ENCODE assay signal across 24 cellular contexts in the genomic region with DNA sequence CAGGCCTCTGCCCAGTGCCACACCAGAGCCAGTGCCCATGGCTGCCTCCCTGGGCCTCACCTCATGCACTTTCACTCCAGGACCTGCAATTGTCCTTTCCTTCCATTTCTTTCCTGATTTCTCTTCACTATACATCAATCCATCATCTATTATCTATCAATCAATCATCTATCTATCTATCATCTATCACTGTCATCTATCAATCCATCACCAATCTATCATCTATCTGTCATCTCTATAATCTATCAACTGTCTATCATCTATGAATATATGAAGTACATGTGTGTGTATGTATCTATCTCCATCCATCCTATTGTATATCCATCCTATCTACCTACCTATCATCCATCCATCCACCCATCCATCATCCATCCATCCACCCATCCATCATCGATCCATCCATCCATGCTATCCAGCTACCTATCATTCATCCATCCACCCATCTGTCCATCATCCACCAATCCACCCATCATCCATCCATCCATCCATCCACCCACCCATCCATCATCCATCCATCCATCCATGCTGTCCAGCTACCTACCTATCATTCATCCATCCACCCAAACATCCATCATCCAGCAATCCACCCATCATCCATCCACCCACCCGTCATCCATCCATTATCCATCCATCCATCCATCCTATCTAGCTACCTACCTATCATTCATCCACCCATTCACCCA. TPM values are rescaled to one million over a fixed set of nuclear protein-coding genes. Genes with fewer than 3 reads are reported as not detected.
"Had no signal": no experiment of that assay in that cellular context is flagged by ENCODE, and none has a peak within 500 bp of the region (broad histone marks: within the 10 kb centered on the region; RNA-seq: fewer than 3 reads in every experiment).

No MANE protein-coding gene starts in this region.

- H3K27me3 ChIP-seq: adrenal gland had no signal

- H3K4me1 ChIP-seq: adrenal gland, breast epithelium had no signal

- H3K4me1 Mint-ChIP-seq: activated B cell treated with CpG ODN at 0.5 μM for 24 hours; activated CD4-positive, alpha-beta T cell treated with anti-CD3 and anti-CD28 coated beads, Interleukin-2, amount 10 ng/mL, durations not matched to agents 7 days and 5 days; activated naive CD4-positive, alpha-beta T cell treated with anti-CD3 and anti-CD28 coated beads, Interleukin-2, amount 10 ng/mL, durations not matched to agents 7 days and 5 days; activated naive CD8-positive, alpha-beta T cell treated with anti-CD3 and anti-CD28 coated beads, Interleukin-2, amount 10 ng/mL, durations not matched to agents 7 days and 5 days; activated T-helper 17 cell treated with anti-CD3 and anti-CD28 coated beads, Interleukin-2, amount 50 U/mL, for 72 hours; T-helper 17 cell had no signal

- H3K27ac Mint-ChIP-seq: activated B cell treated with CpG ODN at 0.5 μM for 24 hours; activated CD4-positive, alpha-beta memory T cell treated with anti-CD3 and anti-CD28 coated beads for 36 hours; activated CD4-positive, alpha-beta T cell treated with anti-CD3 and anti-CD28 coated beads, Interleukin-2, amount 10 ng/mL, durations not matched to agents 7 days and 5 days; activated naive CD4-positive, alpha-beta T cell treated with anti-CD3 and anti-CD28 coated beads, Interleukin-2, amount 10 ng/mL, durations not matched to agents 7 days and 5 days; activated naive CD8-positive, alpha-beta T cell treated with anti-CD3 and anti-CD28 coated beads, Interleukin-2, amount 10 ng/mL, durations not matched to agents 7 days and 5 days; activated T-helper 17 cell treated with anti-CD3 and anti-CD28 coated beads, Interleukin-2, amount 50 U/mL, for 72 hours; T-helper 17 cell had no signal

- H3K36me3 Mint-ChIP-seq: activated CD4-positive, alpha-beta memory T cell treated with anti-CD3 and anti-CD28 coated beads for 36 hours; activated naive CD4-positive, alpha-beta T cell treated with anti-CD3 and anti-CD28 coated beads, Interleukin-2, amount 10 ng/mL, durations not matched to agents 7 days and 5 days; activated naive CD8-positive, alpha-beta T cell treated with anti-CD3 and anti-CD28 coated beads, Interleukin-2, amount 10 ng/mL, durations not matched to agents 7 days and 5 days had no signal

- H3K36me3 ChIP-seq: adrenal gland, breast epithelium, MG63 had no signal

- H3K9me3 Mint-ChIP-seq: activated B cell treated with CpG ODN at 0.5 μM for 24 hours; activated CD4-positive, alpha-beta memory T cell treated with anti-CD3 and anti-CD28 coated beads for 36 hours; activated CD4-positive, alpha-beta T cell treated with anti-CD3 and anti-CD28 coated beads, Interleukin-2, amount 10 ng/mL, durations not matched to agents 7 days and 5 days; activated naive CD4-positive, alpha-beta T cell treated with anti-CD3 and anti-CD28 coated beads, Interleukin-2, amount 10 ng/mL, durations not matched to agents 7 days and 5 days; activated naive CD8-positive, alpha-beta T cell treated with anti-CD3 and anti-CD28 coated beads, Interleukin-2, amount 10 ng/mL, durations not matched to agents 7 days and 5 days had no signal

- H3K4me3 Mint-ChIP-seq: activated B cell treated with CpG ODN at 0.5 μM for 24 hours; activated CD4-positive, alpha-beta memory T cell treated with anti-CD3 and anti-CD28 coated beads for 36 hours; activated CD4-positive, alpha-beta T cell treated with anti-CD3 and anti-CD28 coated beads, Interleukin-2, amount 10 ng/mL, durations not matched to agents 7 days and 5 days; activated naive CD4-positive, alpha-beta T cell treated with anti-CD3 and anti-CD28 coated beads, Interleukin-2, amount 10 ng/mL, durations not matched to agents 7 days and 5 days; activated naive CD8-positive, alpha-beta T cell treated with anti-CD3 and anti-CD28 coated beads, Interleukin-2, amount 10 ng/mL, durations not matched to agents 7 days and 5 days; activated T-helper 17 cell treated with anti-CD3 and anti-CD28 coated beads, Interleukin-2, amount 50 U/mL, for 72 hours; T-helper 17 cell had no signal

- H3K27me3 Mint-ChIP-seq: activated B cell treated with CpG ODN at 0.5 μM for 24 hours; activated CD4-positive, alpha-beta memory T cell treated with anti-CD3 and anti-CD28 coated beads for 36 hours; activated CD4-positive, alpha-beta T cell treated with anti-CD3 and anti-CD28 coated beads, Interleukin-2, amount 10 ng/mL, durations not matched to agents 7 days and 5 days; activated naive CD4-positive, alpha-beta T cell treated with anti-CD3 and anti-CD28 coated beads, Interleukin-2, amount 10 ng/mL, durations not matched to agents 7 days and 5 days; activated naive CD8-positive, alpha-beta T cell treated with anti-CD3 and anti-CD28 coated beads, Interleukin-2, amount 10 ng/mL, durations not matched to agents 7 days and 5 days; activated T-helper 17 cell treated with anti-CD3 and anti-CD28 coated beads, Interleukin-2, amount 50 U/mL, for 72 hours; T-helper 17 cell had no signal

- DNase-seq: activated B cell treated with CpG ODN at 0.5 μM for 24 hours; activated CD4-positive, alpha-beta memory T cell treated with anti-CD3 and anti-CD28 coated beads for 36 hours; activated CD4-positive, alpha-beta T cell treated with anti-CD3 and anti-CD28 coated beads, Interleukin-2, amount 10 ng/mL, durations not matched to agents 7 days and 5 days; activated CD8-positive, alpha-beta memory T cell treated with anti-CD3 and anti-CD28 coated beads for 24 hours; activated gamma-delta T cell; activated naive CD4-positive, alpha-beta T cell treated with anti-CD3 and anti-CD28 coated beads, Interleukin-2, amount 10 ng/mL, durations not matched to agents 7 days and 5 days; activated naive CD8-positive, alpha-beta T cell treated with anti-CD3 and anti-CD28 coated beads, Interleukin-2, amount 10 ng/mL, durations not matched to agents 7 days and 5 days; activated T-cell treated with anti-CD3 and anti-CD28 coated beads for 4 hours; activated T-cell treated with anti-CD3 and anti-CD28 coated beads, Interleukin-2, amount 50 U/mL, for 48 hours; adrenal gland; caudate nucleus; MV-4-11; NCI-H1092 treated with DMSO at 0.1 percent for 48 hours; NCI-H1417 treated with DMSO at 0.1 percent for 48 hours; NCI-H1694; NCI-H2029 treated with DMSO at 0.1 percent for 48 hours; NCI-H510A treated with DMSO at 0.1 percent for 48 hours; PC-3; SIG-M5; T-helper 9 cell had no signal

- H3K9me3 ChIP-seq: adrenal gland, breast epithelium had no signal

- H3K4me3 ChIP-seq: adrenal gland, breast epithelium, MG63 had no signal

- ATAC-seq: activated T-helper 17 cell treated with anti-CD3 and anti-CD28 coated beads, Interleukin-2, amount 50 U/mL, for 72 hours; PC-3; T-helper 17 cell had no signal

- H3K27ac ChIP-seq: adrenal gland, breast epithelium had no signal

RNA-seq across cellular contexts. Expression of a gene that starts 26.9 kb away (rescaled TPM):
- total RNA-seq: activated CD4-positive, alpha-beta memory T cell treated with anti-CD3 and anti-CD28 coated beads for 36 hours; activated T-helper 17 cell treated with anti-CD3 and anti-CD28 coated beads, Interleukin-2, amount 50 U/mL, for 72 hours; adrenal gland; PC-3; T-helper 17 cell had no signal
